Comparison of ENCODE assay signal across 16 cellular contexts in the genomic region with DNA sequence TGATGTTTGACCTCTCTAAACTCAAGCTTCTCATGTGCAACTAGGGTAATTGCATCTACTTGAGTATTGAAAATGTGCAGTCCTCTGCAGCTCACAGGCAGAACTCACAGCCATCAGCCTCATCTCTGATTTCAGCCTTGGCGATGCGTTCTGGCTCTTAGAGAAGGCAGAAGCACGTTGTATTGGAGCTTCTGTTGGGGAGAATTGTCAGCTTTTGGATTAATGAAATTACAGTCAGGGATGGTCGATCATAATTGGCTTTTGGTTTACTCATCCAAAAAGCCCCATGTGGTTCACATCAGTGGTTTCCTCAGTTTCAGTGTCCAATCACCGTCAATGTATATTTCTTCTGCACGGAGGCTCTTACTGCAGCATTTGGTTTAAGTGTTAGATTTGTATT.
A peak's percentile ranks its signal among the peaks of the same experiment; 100 is the strongest.
DNase-seq lines count a peak whose midpoint lies in the region; ATAC-seq and TF ChIP-seq lines count a peak whose summit lies in the region.
"Had no signal": no experiment of that assay in that cellular context is flagged by ENCODE, and none has a peak within 500 bp of the region (broad histone marks: within the 10 kb centered on the region; RNA-seq: fewer than 3 reads in every experiment).

No MANE protein-coding gene starts in this region.

- 58% methylated on average over 6 of the region's 6 CpGs for WGBS in smooth muscle cell (ENCODE audit: low lambda C conversion rate)

- H3K9ac ChIP-seq in smooth muscle cell (ENCODE audit: low read depth): no peak overlapping the region

- peaks cover 7% of the 10 kb centered on the region for H3K4me1 ChIP-seq in smooth muscle cell (ENCODE audit: low read depth)

- peaks cover 18% of the 10 kb centered on the region for H3K27me3 ChIP-seq in smooth muscle cell (ENCODE audit: low read depth)

- TF ChIP-seq CTCF in smooth muscle cell (IDR thresholded peaks at IDR 0.05; ENCODE audit: borderline replicate concordance, insufficient read depth, poor library complexity, severe bottlenecking): no peak

- H3K36me3 ChIP-seq in smooth muscle cell (ENCODE audit: low read depth): no peaks in the 10 kb centered on the region

- no peaks in the 10 kb centered on the region for H3K9me3 ChIP-seq in smooth muscle cell (replicated peaks; ENCODE audit: low read depth)

- H4K20me1 ChIP-seq in smooth muscle cell (ENCODE audit: low read depth): no peaks in the 10 kb centered on the region

- no peak overlapping the region for H3K27ac ChIP-seq in smooth muscle cell (ENCODE audit: low read depth)

- DNase-seq in NCI-H510A treated with DMSO at 0.1 percent for 48 hours (lab: John Stamatoyannopoulos, UW) (peak; percentile 2), NCI-H510A (lab: John Stamatoyannopoulos, UW) (no peak), NCI-H82 (lab: John Stamatoyannopoulos, UW) (peak; percentile 96), inferior parietal cortex (ENCODE audit: extremely low spot score) (peak; percentile 9), smooth muscle cell (lab: John Stamatoyannopoulos, UW; ENCODE audit: unreplicated experiment) (no peak), middle frontal gyrus (ENCODE audit: extremely low spot score, low spot score) (no peak)
- DNase-seq: 8988T; DND-41; KBM-7; NCI-H1930; NCI-H524 treated with DMSO at 0.1 percent for 48 hours; NK-92 treated with Interleukin-12 subunit alpha and Interleukin-12 subunit beta, amount 100 ng/mL, for 24 hours; SHP77 had no signal

- H2AFZ ChIP-seq in smooth muscle cell (ENCODE audit: low read depth): no peak overlapping the region

- H3F3A ChIP-seq in smooth muscle cell (ENCODE audit: low read depth): no peaks in the 10 kb centered on the region

- H3K4me3 ChIP-seq in smooth muscle cell: peak overlapping the region; percentile 2

- ATAC-seq in HG02759 (IDR thresholded peaks at IDR 0.05; ENCODE audit: unreplicated experiment) (no peak), HG03520 (IDR thresholded peaks at IDR 0.05; ENCODE audit: unreplicated experiment) (no peak)
- ATAC-seq: HepG2 had no signal

- peak overlapping the region; percentile 76 for H3K4me2 ChIP-seq in smooth muscle cell

- no peaks in the 10 kb centered on the region for H3K79me2 ChIP-seq in smooth muscle cell (ENCODE audit: low read depth)

Comparison
In these comparisons a context has a peak if more than half of its experiments do, and no peak if none do; other contexts are left out.
1. DNase-seq: peak in NCI-H510A treated with DMSO at 0.1 percent for 48 hours (single experiment), NCI-H82 (single experiment) and inferior parietal cortex (single experiment); none in NCI-H510A (single experiment), smooth muscle cell (single experiment) and middle frontal gyrus (single experiment).